8 cellular contexts compared by ENCODE assay signal in genomic region chr3:192772495-192772894, GRCh38. TPM values are rescaled to one million over a fixed set of nuclear protein-coding genes. Genes with fewer than 3 reads are reported as not detected.
DNase-seq lines count a peak whose midpoint lies in the region; ATAC-seq and TF ChIP-seq lines count a peak whose summit lies in the region.

No MANE protein-coding gene starts in this region.

- 43 to 52% methylated on average over 4 to 5 of the region's 5 CpGs for WGBS in endodermal cell (ENCODE audit: insufficient coverage in 1 of 2, insufficient read length in 1 of 2), 2 experiments

- H3K4me1 ChIP-seq in endodermal cell (ENCODE audit: control insufficient read depth, insufficient read depth, low read length), result no peaks in the 10 kb centered on the region
- no peaks in the 10 kb centered on the region for H3K4me1 ChIP-seq in parathyroid adenoma

- no peaks in the 10 kb centered on the region for H3K79me2 ChIP-seq in parathyroid adenoma

- no peak overlapping the region for H2AFZ ChIP-seq in parathyroid adenoma

- H3K36me3 ChIP-seq in endodermal cell (ENCODE audit: control insufficient read depth, insufficient read depth, low read length), result no peaks in the 10 kb centered on the region
- no peaks in the 10 kb centered on the region for H3K36me3 ChIP-seq in parathyroid adenoma (ENCODE audit: control insufficient read depth, insufficient read depth, low read length)

- no peak overlapping the region for H3K4me3 Mint-ChIP-seq in endodermal cell

- H3K4me3 ChIP-seq in endodermal cell (ENCODE audit: low read length), result no peak overlapping the region
- H3K4me3 ChIP-seq in parathyroid adenoma (ENCODE audit: low read depth, low read length), result no peak overlapping the region

- no peak overlapping the region for H3K27ac ChIP-seq in endodermal cell (ENCODE audit: low read depth, low read length)
- no peak overlapping the region for H3K27ac ChIP-seq in parathyroid adenoma

- H3K4me1 Mint-ChIP-seq in endodermal cell, result peaks cover 1% of the 10 kb centered on the region

- H3K36me3 Mint-ChIP-seq in endodermal cell (ENCODE audit: low read depth), result peaks cover 5% of the 10 kb centered on the region

- H3K9ac ChIP-seq in endodermal cell (ENCODE audit: extremely low read depth, low read length, poor library complexity, severe bottlenecking) (no peak overlapping the region), parathyroid adenoma (no peak overlapping the region)

- no peaks in the 10 kb centered on the region for H3K27me3 ChIP-seq in endodermal cell (ENCODE audit: control insufficient read depth, insufficient read depth, low read length, poor library complexity, severe bottlenecking)
- H3K27me3 ChIP-seq in parathyroid adenoma (ENCODE audit: control insufficient read depth, insufficient read depth, low read length), result no peaks in the 10 kb centered on the region

- H3K27me3 Mint-ChIP-seq in endodermal cell (ENCODE audit: insufficient read depth), result no peaks in the 10 kb centered on the region

- H3K4me2 ChIP-seq in parathyroid adenoma (ENCODE audit: low read length), result no peak overlapping the region

- H3K9me3 ChIP-seq in endodermal cell (ENCODE audit: control insufficient read depth, low read length) (peaks cover 15% of the 10 kb centered on the region), parathyroid adenoma (ENCODE audit: control insufficient read depth, low read length) (no peaks in the 10 kb centered on the region)

- TF ChIP-seq CTCF in endodermal cell (conservative IDR thresholded peaks at IDR 0.05) (peak; percentile 86), parathyroid adenoma (IDR thresholded peaks at IDR 0.05) (peak; percentile 33)

- peaks cover 30% of the 10 kb centered on the region for H3K9me3 Mint-ChIP-seq in endodermal cell

- in situ Hi-C loops in ACHN (cut with HindIII; ENCODE audit: low pct_ligation_motif_present, low pct_unique_long_range_greater_than_20kb, low sequenced_read_pairs), result no loop called here

- DNase-seq in ACHN (peak; percentile 19), NCI-H345 (lab: John Stamatoyannopoulos, UW) (peak; percentile 61), endodermal cell (peak; percentile 87), T-helper 2 cell (no peak)
- no peak for DNase-seq in activated CD4-positive, alpha-beta T cell treated with anti-CD3 and anti-CD28 coated beads for 4 hours

- ATAC-seq in GM21526 (IDR thresholded peaks at IDR 0.05; ENCODE audit: low FRiP score, unreplicated experiment) (peak; percentile 53), GM18907 (IDR thresholded peaks at IDR 0.05; ENCODE audit: unreplicated experiment) (no peak)

- H3K27ac Mint-ChIP-seq in endodermal cell, result no peak overlapping the region

RNA-seq across cellular contexts. Expression of gene FGF12, which starts 45.2 kb away (rescaled TPM):
- 10 to 100 TPM; 22.9 to 25.2 TPM for total RNA-seq in endodermal cell
- polyA plus RNA-seq in endodermal cell (2013, experiment 1 of 2), result 9.4 TPM
- polyA plus RNA-seq in endodermal cell (2013, experiment 2 of 2), result 11.3 TPM

Comparison
In these comparisons a context has a peak if more than half of its experiments do, and no peak if none do; other contexts are left out.
1. DNase-seq: peak in ACHN (single experiment), NCI-H345 (single experiment) and endodermal cell (single experiment); none in T-helper 2 cell (0 of 5) and activated CD4-positive, alpha-beta T cell treated with anti-CD3 and anti-CD28 coated beads for 4 hours (0 of 2).